In the genomic region with DNA sequence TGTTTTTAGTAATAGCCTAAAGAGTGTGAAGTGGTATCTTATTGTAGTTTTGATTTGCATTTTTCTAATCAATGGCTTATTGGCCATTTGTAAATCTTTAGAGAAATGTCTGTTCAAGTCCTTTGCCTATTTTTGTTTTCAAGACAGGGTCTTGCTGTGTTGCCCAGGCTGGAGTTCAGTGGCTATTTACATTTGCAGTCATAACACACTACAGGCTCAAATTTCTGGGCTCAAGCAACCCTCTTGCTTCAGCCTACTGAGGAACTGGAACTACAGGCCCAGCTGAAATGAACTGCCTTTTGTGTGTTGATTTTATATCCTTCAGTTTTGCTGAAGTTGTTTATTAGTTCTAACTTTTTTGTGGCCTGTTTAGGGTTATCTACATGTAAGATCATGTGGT, we compare ENCODE assay signal across 2 cellular contexts.
A peak's percentile ranks its signal among the peaks of the same experiment; 100 is the strongest.
TF ChIP-seq lines count a peak whose summit lies in the region.

No MANE protein-coding gene starts in this region.

TF ChIP-seq in HepG2, 621 proteins besides CTCF, POLR2A, EP300 and RAD21:
- TF ChIP-seq ZNF598 (CRISPR knock-in tag; IDR thresholded peaks at IDR 0.05; ENCODE audit: borderline replicate concordance) (no peak), ZNF121 (CRISPR knock-in tag; IDR thresholded peaks at IDR 0.05) (peak; percentile 54; the same call in 1 of the 2 replicates), JUNB (CRISPR knock-in tag; IDR thresholded peaks at IDR 0.05; ENCODE audit: borderline replicate concordance) (no peak), ZNF724P (CRISPR knock-in tag; IDR thresholded peaks at IDR 0.05; ENCODE audit: borderline replicate concordance) (no peak), ZNF12 (CRISPR knock-in tag; IDR thresholded peaks at IDR 0.05) (no peak), U2AF1 (optimal IDR thresholded peaks at IDR 0.05; ENCODE audit: low read depth, low read length) (no peak), DNMT3B (CRISPR knock-in tag; conservative IDR thresholded peaks at IDR 0.05) (no peak)
- TF ChIP-seq, protein P1, sequence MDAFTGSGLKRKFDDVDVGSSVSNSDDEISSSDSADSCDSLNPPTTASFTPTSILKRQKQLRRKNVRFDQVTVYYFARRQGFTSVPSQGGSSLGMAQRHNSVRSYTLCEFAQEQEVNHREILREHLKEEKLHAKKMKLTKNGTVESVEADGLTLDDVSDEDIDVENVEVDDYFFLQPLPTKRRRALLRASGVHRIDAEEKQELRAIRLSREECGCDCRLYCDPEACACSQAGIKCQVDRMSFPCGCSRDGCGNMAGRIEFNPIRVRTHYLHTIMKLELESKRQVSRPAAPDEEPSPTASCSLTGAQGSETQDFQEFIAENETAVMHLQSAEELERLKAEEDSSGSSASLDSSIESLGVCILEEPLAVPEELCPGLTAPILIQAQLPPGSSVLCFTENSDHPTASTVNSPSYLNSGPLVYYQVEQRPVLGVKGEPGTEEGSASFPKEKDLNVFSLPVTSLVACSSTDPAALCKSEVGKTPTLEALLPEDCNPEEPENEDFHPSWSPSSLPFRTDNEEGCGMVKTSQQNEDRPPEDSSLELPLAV (CRISPR knock-in tag; conservative IDR thresholded peaks at IDR 0.05; ENCODE audit: low read depth): no peak

TF ChIP-seq in K562, 482 proteins besides CTCF, POLR2A, EP300 and RAD21:
- TF ChIP-seq SMARCE1 (IDR thresholded peaks at IDR 0.05): 0 out of 2 replicates have a peak, but pooled peaks have one; percentile 60
- TF ChIP-seq CBFA2T3 (IDR thresholded peaks at IDR 0.05): no peak
- TF ChIP-seq, protein P2, sequence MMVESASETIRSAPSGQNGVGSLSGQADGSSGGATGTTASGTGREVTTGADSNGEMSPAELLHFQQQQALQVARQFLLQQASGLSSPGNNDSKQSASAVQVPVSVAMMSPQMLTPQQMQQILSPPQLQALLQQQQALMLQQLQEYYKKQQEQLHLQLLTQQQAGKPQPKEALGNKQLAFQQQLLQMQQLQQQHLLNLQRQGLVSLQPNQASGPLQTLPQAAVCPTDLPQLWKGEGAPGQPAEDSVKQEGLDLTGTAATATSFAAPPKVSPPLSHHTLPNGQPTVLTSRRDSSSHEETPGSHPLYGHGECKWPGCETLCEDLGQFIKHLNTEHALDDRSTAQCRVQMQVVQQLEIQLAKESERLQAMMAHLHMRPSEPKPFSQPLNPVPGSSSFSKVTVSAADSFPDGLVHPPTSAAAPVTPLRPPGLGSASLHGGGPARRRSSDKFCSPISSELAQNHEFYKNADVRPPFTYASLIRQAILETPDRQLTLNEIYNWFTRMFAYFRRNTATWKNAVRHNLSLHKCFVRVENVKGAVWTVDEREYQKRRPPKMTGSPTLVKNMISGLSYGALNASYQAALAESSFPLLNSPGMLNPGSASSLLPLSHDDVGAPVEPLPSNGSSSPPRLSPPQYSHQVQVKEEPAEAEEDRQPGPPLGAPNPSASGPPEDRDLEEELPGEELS (CRISPR knock-in tag; IDR thresholded peaks at IDR 0.05; ENCODE audit: borderline replicate concordance): no peak
- peak; percentile 24; the same call in 1 of the 2 replicates for TF ChIP-seq BCOR (IDR thresholded peaks at IDR 0.05)
- no peak for TF ChIP-seq ZSCAN29 (IDR thresholded peaks at IDR 0.05)
- peak; percentile 92 for TF ChIP-seq ZNF121 (CRISPR knock-in tag; conservative IDR thresholded peaks at IDR 0.05)
- TF ChIP-seq SP2 (IDR thresholded peaks at IDR 0.05; ENCODE audit: extremely low read depth, low read depth, low read length, poor library complexity, severe bottlenecking): no peak
- no peak for TF ChIP-seq NCOA4 (IDR thresholded peaks at IDR 0.05; ENCODE audit: partially characterized antibody)
- TF ChIP-seq ZKSCAN3 (CRISPR knock-in tag; IDR thresholded peaks at IDR 0.05): no peak
